Comparison of ENCODE assay signal across 1 cellular context in the genomic region with DNA sequence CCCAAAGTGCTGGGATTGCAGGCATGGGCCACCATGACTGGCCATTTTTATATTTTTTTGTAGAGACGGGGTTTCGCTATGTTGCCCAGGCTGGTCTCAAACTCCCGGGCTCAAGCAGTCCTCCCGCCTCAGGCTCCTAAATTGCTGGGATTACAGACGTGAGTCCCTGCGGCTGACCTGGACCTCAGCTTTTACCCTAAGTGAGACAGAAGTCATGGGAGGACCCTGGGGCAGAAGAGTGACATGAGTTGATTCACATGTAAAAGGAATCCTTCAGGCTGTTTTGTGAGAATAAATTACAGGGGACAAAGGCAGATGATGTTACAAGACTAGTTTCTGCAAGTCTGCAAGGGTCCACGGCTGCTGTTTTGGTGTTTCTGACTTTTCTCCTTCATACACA.
TF ChIP-seq lines count a peak whose summit lies in the region.

No MANE protein-coding gene starts in this region.

TF ChIP-seq in HCT116, 20 proteins besides CTCF, POLR2A, EP300 and RAD21 (continued from another document):
- TF ChIP-seq, protein P1, sequence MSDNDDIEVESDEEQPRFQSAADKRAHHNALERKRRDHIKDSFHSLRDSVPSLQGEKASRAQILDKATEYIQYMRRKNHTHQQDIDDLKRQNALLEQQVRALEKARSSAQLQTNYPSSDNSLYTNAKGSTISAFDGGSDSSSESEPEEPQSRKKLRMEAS (IDR thresholded peaks at IDR 0.05) = no peak
- TF ChIP-seq YY1 (IDR thresholded peaks at IDR 0.05; ENCODE audit: extremely low read depth, insufficient replicate concordance, low read depth, low read length) = no peak
